33 cellular contexts compared by ENCODE assay signal in genomic region chr7:96727534-96728088, GRCh38.
"Had no signal": no experiment of that assay in that cellular context is flagged by ENCODE, and none has a peak within 500 bp of the region (broad histone marks: within the 10 kb centered on the region; RNA-seq: fewer than 3 reads in every experiment).

No MANE protein-coding gene starts in this region.

- H3K4me3 Mint-ChIP-seq: activated naive CD4-positive, alpha-beta T cell treated with anti-CD3 and anti-CD28 coated beads, Interleukin-2, amount 10 ng/mL, durations not matched to agents 7 days and 5 days; activated naive CD8-positive, alpha-beta T cell treated with anti-CD3 and anti-CD28 coated beads, Interleukin-2, amount 10 ng/mL, durations not matched to agents 7 days and 5 days; activated T-helper 1 cell treated with anti-CD3 and anti-CD28 coated beads, Interleukin-12 subunit alpha, Interleukin-12 subunit beta, Interleukin-2, Interleukin-4 antibody, amounts not matched to agents 30 ng/mL and 10 ng/mL and 1 ng/mL, durations not matched to agents 14 hours and 24 hours and 36 hours; dendritic cell treated with granulocyte-macrophage colony-stimulating factor and Interleukin-4, amounts not matched to agents 40 ng/mL and 50 ng/mL, for 4 days; natural killer cell treated with Interleukin-12 subunit alpha and Interleukin-12 subunit beta and Interleukin-15 and Interleukin-18, amount 100 ng/mL, for 72 hours; stimulated activated effector memory CD8-positive, alpha-beta T cell treated with anti-CD3 and anti-CD28 coated beads, Interleukin-12 subunit alpha, Interleukin-12 subunit beta, amount 100 ng/mL, for 72 hours had no signal

- H3K4me3 ChIP-seq: heart left ventricle, left lung, lower lobe of right lung, mucosa of descending colon, ovary, skin epidermis, stomach, suprapubic skin, tibial artery had no signal

- H3K27me3 ChIP-seq: heart left ventricle, left lung, ovary, suprapubic skin, tibial artery had no signal

- H3K27ac ChIP-seq: heart left ventricle, left lung, lower lobe of right lung, ovary, stomach, suprapubic skin, tibial artery, VCaP had no signal

- FAIRE-seq: TTC549 had no signal

- H3K9me3 ChIP-seq: heart left ventricle, left lung, lower lobe of right lung, mucosa of descending colon, ovary, stomach, suprapubic skin, tibial artery had no signal

- H3K27ac Mint-ChIP-seq: activated naive CD4-positive, alpha-beta T cell treated with anti-CD3 and anti-CD28 coated beads, Interleukin-2, amount 10 ng/mL, durations not matched to agents 7 days and 5 days; activated naive CD8-positive, alpha-beta T cell treated with anti-CD3 and anti-CD28 coated beads, Interleukin-2, amount 10 ng/mL, durations not matched to agents 7 days and 5 days; activated T-helper 1 cell treated with anti-CD3 and anti-CD28 coated beads, Interleukin-12 subunit alpha, Interleukin-12 subunit beta, Interleukin-2, Interleukin-4 antibody, amounts not matched to agents 30 ng/mL and 10 ng/mL and 1 ng/mL, durations not matched to agents 14 hours and 24 hours and 36 hours; dendritic cell treated with granulocyte-macrophage colony-stimulating factor and Interleukin-4, amounts not matched to agents 40 ng/mL and 50 ng/mL, for 4 days; natural killer cell treated with Interleukin-12 subunit alpha and Interleukin-12 subunit beta and Interleukin-15 and Interleukin-18, amount 100 ng/mL, for 72 hours; progenitor cell of endocrine pancreas; stimulated activated effector memory CD8-positive, alpha-beta T cell treated with anti-CD3 and anti-CD28 coated beads, Interleukin-12 subunit alpha, Interleukin-12 subunit beta, amount 100 ng/mL, for 72 hours had no signal

- H3K27me3 Mint-ChIP-seq: progenitor cell of endocrine pancreas had no signal

- H3K4me1 Mint-ChIP-seq: activated naive CD4-positive, alpha-beta T cell treated with anti-CD3 and anti-CD28 coated beads, Interleukin-2, amount 10 ng/mL, durations not matched to agents 7 days and 5 days; activated naive CD8-positive, alpha-beta T cell treated with anti-CD3 and anti-CD28 coated beads, Interleukin-2, amount 10 ng/mL, durations not matched to agents 7 days and 5 days; stimulated activated effector memory CD8-positive, alpha-beta T cell treated with anti-CD3 and anti-CD28 coated beads, Interleukin-12 subunit alpha, Interleukin-12 subunit beta, amount 100 ng/mL, for 72 hours had no signal

- H3K9me3 Mint-ChIP-seq: activated naive CD4-positive, alpha-beta T cell treated with anti-CD3 and anti-CD28 coated beads, Interleukin-2, amount 10 ng/mL, durations not matched to agents 7 days and 5 days; activated T-helper 1 cell treated with anti-CD3 and anti-CD28 coated beads, Interleukin-12 subunit alpha, Interleukin-12 subunit beta, Interleukin-2, Interleukin-4 antibody, amounts not matched to agents 30 ng/mL and 10 ng/mL and 1 ng/mL, durations not matched to agents 14 hours and 24 hours and 36 hours; dendritic cell treated with granulocyte-macrophage colony-stimulating factor and Interleukin-4, amounts not matched to agents 40 ng/mL and 50 ng/mL, for 4 days; natural killer cell treated with Interleukin-12 subunit alpha and Interleukin-12 subunit beta and Interleukin-15 and Interleukin-18, amount 100 ng/mL, for 72 hours; stimulated activated effector memory CD8-positive, alpha-beta T cell treated with anti-CD3 and anti-CD28 coated beads, Interleukin-12 subunit alpha, Interleukin-12 subunit beta, amount 100 ng/mL, for 72 hours had no signal

- H3K4me1 ChIP-seq: heart left ventricle, left lung, lower lobe of right lung, stomach, tibial artery had no signal

- H3K36me3 ChIP-seq: heart left ventricle, left lung, lower lobe of right lung, ovary, stomach, suprapubic skin, tibial artery had no signal

- ATAC-seq: activated CD4-positive, CD25-positive, alpha-beta regulatory T cell treated with anti-CD3 and anti-CD28 coated beads, Interleukin-2, amount 50 U/mL, for 24 hours; heart left ventricle; left lung; lower lobe of right lung; mucosa of descending colon; sciatic nerve; stimulated activated effector memory CD8-positive, alpha-beta T cell treated with anti-CD3 and anti-CD28 coated beads, Interleukin-12 subunit alpha, Interleukin-12 subunit beta, amount 100 ng/mL, for 72 hours had no signal

- H3K36me3 Mint-ChIP-seq: activated naive CD4-positive, alpha-beta T cell treated with anti-CD3 and anti-CD28 coated beads, Interleukin-2, amount 10 ng/mL, durations not matched to agents 7 days and 5 days; natural killer cell treated with Interleukin-12 subunit alpha and Interleukin-12 subunit beta and Interleukin-15 and Interleukin-18, amount 100 ng/mL, for 72 hours; stimulated activated effector memory CD8-positive, alpha-beta T cell treated with anti-CD3 and anti-CD28 coated beads, Interleukin-12 subunit alpha, Interleukin-12 subunit beta, amount 100 ng/mL, for 72 hours had no signal

- DNase-seq: activated CD4-positive, alpha-beta T cell treated with anti-CD3 and anti-CD28 coated beads for 48 hours; activated CD4-positive, alpha-beta T cell treated with anti-CD3 and anti-CD28 coated beads, Interleukin-2, amount 50 U/mL, for 48 hours; activated CD8-positive, alpha-beta memory T cell treated with anti-CD3 and anti-CD28 coated beads for 24 hours; activated effector memory CD4-positive, alpha-beta T cell treated with anti-CD3 and anti-CD28 coated beads, Interleukin-2, amount 50 U/mL, for 16 hours; activated naive CD4-positive, alpha-beta T cell treated with anti-CD3 and anti-CD28 coated beads, Interleukin-2, amount 10 ng/mL, durations not matched to agents 7 days and 5 days; activated naive CD8-positive, alpha-beta T cell treated with anti-CD3 and anti-CD28 coated beads, Interleukin-2, amount 10 ng/mL, durations not matched to agents 7 days and 5 days; activated T-cell treated with anti-CD3 and anti-CD28 coated beads, Interleukin-2, amount 50 U/mL, for 1 hour; amniotic stem cell; central memory CD4-positive, alpha-beta T cell; effector CD4-positive, alpha-beta T cell; foreskin fibroblast; heart left ventricle; hypothalamus; left lung; lower lobe of right lung; mesendoderm; mucosa of descending colon; ovary; retina; stimulated activated CD4-positive, alpha-beta T cell treated with anti-CD3 and anti-CD28 coated beads, Interleukin-4, amount 100 ng/mL, for 24 hours; stomach; tibial artery had no signal
